Comparison of ENCODE assay signal across 8 cellular contexts in the genomic region with DNA sequence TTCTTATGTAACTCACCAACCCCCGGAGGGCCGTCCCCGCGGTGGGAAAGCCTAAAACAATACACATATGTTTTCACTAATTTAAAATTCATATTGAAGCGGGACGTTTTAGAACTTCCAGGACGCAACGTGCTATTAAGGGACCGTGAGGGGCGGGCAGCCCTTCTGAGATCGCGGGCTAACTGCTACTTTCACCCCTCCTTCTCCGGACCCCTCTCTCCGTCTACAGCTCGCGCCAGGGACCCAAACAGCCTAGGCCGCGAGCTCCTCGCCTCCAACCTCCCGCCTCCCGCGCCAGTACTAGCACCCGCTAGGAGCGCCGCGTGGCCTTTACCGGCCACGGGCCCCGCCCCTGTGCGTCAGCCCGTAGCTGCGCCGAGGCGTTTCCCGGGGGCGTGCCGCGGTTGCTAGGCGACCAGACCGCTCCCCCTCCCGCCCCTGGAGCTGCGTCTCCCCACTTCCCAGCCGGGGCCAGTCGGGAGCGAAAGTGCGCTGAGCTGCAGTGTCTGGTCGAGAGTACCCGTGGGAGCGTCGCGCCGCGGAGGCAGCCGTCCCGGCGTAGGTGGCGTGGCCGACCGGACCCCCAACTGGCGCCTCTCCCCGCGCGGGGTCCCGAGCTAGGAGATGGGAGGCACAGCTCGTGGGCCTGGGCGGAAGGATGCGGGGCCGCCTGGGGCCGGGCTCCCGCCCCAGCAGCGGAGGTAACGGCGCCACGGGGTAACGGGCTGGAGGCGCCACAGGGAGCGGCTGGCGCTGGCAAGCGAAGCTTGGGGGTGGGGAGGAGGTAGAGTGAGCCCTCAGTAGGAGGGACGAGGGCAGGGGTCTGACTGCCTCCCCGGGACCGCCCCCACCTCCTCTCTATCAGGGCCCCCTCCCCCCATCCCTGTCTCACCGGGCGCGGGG. TPM values are rescaled to one million over a fixed set of nuclear protein-coding genes. Genes with fewer than 3 reads are reported as not detected.
DNase-seq lines count a peak whose midpoint lies in the region; TF ChIP-seq lines count a peak whose summit lies in the region.

Gene DYRK3 (plus strand): TSS at position 457 of the 903 bp plus-strand sequence. CDS start 168 bp downstream, at position 625.

- peak within 1 kb of the TSS; percentile 92 for H3K4me3 Mint-ChIP-seq in nephron progenitor cell
- H3K4me3 Mint-ChIP-seq in stimulated activated naive CD8-positive, alpha-beta T cell treated with anti-CD3 and anti-CD28 coated beads, Interleukin-15, Interleukin-2, amounts not matched to agents 100 ng/mL and 50 ng/mL, for 24 hours, result peak within 1 kb of the TSS; percentile 76

- no peak for TF ChIP-seq CTCF in nephron progenitor cell (IDR thresholded peaks at IDR 0.05)

- peak; percentile 95 for TF ChIP-seq POLR2A in Raji (IDR thresholded peaks at IDR 0.05; ENCODE audit: insufficient read depth, low read depth, low read length)

- H3K9me3 Mint-ChIP-seq in nephron progenitor cell, result no peaks in the 10 kb centered on the region
- H3K9me3 Mint-ChIP-seq in stimulated activated naive CD8-positive, alpha-beta T cell treated with anti-CD3 and anti-CD28 coated beads, Interleukin-15, Interleukin-2, amounts not matched to agents 100 ng/mL and 50 ng/mL, for 24 hours, result no peaks in the 10 kb centered on the region

- peaks cover 16% of the 10 kb centered on the region for H3K36me3 Mint-ChIP-seq in nephron progenitor cell (ENCODE audit: low read depth)
- H3K36me3 Mint-ChIP-seq in stimulated activated naive CD8-positive, alpha-beta T cell treated with anti-CD3 and anti-CD28 coated beads, Interleukin-15, Interleukin-2, amounts not matched to agents 100 ng/mL and 50 ng/mL, for 24 hours (ENCODE audit: low read depth), result peaks cover 5% of the 10 kb centered on the region

- peak; percentile 87 for DNase-seq in G401 (ENCODE audit: low spot score)
- peak; percentile 97 for DNase-seq in H7
- peak; percentile 93 for DNase-seq in M059J (ENCODE audit: low read depth)
- DNase-seq in activated effector memory CD4-positive, alpha-beta T cell treated with anti-CD3 and anti-CD28 coated beads, Interleukin-2, amount 50 U/mL, for 16 hours, result peak; percentile 97
- peak; percentile 88 for DNase-seq in fibroblast of the conjunctiva (ENCODE audit: low read depth)
- peak; percentile 97 for DNase-seq in nephron progenitor cell

- no peaks in the 10 kb centered on the region; the same call in 1 of the 2 replicates for H3K27me3 ChIP-seq in H7 (ENCODE audit: control insufficient read depth, insufficient read depth, low read length)

- H3K4me1 Mint-ChIP-seq in nephron progenitor cell, result peaks cover 49% of the 10 kb centered on the region
- H3K4me1 Mint-ChIP-seq in stimulated activated naive CD8-positive, alpha-beta T cell treated with anti-CD3 and anti-CD28 coated beads, Interleukin-15, Interleukin-2, amounts not matched to agents 100 ng/mL and 50 ng/mL, for 24 hours (ENCODE audit: low read depth), result peaks cover 30% of the 10 kb centered on the region

- no peaks in the 10 kb centered on the region for H3K36me3 ChIP-seq in H7 (replicated peaks; ENCODE audit: control insufficient read depth, insufficient read depth, low read length)

- H3K4me3 ChIP-seq in H7 (ENCODE audit: insufficient read depth, low read depth, low read length), result peak within 1 kb of the TSS; percentile 91

- in situ Hi-C loops in G401 (cut with HindIII; ENCODE audit: low sequenced_read_pairs), result no loop called here

- peak within 1 kb of the TSS; percentile 61 for H3K27ac Mint-ChIP-seq in nephron progenitor cell
- H3K27ac Mint-ChIP-seq in stimulated activated naive CD8-positive, alpha-beta T cell treated with anti-CD3 and anti-CD28 coated beads, Interleukin-15, Interleukin-2, amounts not matched to agents 100 ng/mL and 50 ng/mL, for 24 hours, result peak within 1 kb of the TSS; percentile 91

- H3K27me3 Mint-ChIP-seq in nephron progenitor cell (ENCODE audit: low read depth, poor library complexity), result no peaks in the 10 kb centered on the region
- H3K27me3 Mint-ChIP-seq in stimulated activated naive CD8-positive, alpha-beta T cell treated with anti-CD3 and anti-CD28 coated beads, Interleukin-15, Interleukin-2, amounts not matched to agents 100 ng/mL and 50 ng/mL, for 24 hours, result peaks cover 31% of the 10 kb centered on the region

RNA-seq across cellular contexts. Expression of gene DYRK3, which starts in this region (rescaled TPM):
- 22.2 and 24.1 TPM in 2 replicates for total RNA-seq in G401 (2014; rRNA removed; shearing (Covaris generic))
- 28.3 and 28.4 TPM in 2 replicates for total RNA-seq in H7 (2014; rRNA removed; shearing (Covaris generic))
- total RNA-seq in M059J (2014; rRNA removed; shearing (Covaris generic)), result 21.9 and 22.3 TPM in 2 replicates

Comparison
In these comparisons a context has a peak if more than half of its experiments do, and no peak if none do; other contexts are left out.
1. Peak in every context shown above with its lines: DNase-seq and H3K4me3 ChIP-seq.